ENCODE assay signal across 8 cellular contexts in the genomic region with DNA sequence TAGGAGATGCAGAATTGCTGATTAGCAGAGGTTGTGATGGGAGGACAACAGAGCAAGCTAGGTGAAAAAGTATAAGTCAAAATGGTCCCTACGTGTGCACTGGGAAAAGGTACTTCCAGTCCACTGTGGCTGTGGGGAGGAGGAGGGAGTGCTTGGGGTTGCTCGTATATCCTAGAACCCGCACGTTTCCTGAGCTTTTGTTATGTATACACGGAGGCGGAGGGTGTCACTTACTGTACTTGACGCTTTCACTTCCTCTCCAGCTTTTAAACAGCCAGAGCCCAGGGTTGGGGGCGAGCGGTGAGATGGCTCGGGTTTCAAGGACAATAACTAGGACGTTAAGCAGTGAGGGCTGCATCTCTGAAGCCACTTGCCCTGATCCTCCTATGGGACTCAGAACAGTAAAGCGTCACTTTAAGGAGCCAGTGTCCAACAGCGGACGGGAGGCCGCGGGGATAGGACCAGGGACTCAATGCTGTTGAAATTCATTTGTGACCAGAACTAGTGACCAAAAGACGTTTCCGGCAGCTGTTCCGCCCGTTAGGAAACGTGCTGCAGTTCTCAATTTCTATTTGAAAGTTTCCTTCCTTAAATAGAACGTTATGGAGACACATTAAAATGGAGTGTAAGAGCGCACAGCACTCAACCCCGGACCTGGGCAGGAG. TPM values are rescaled to one million over a fixed set of nuclear protein-coding genes. Genes with fewer than 3 reads are reported as not detected.
DNase-seq lines count a peak whose midpoint lies in the region; ATAC-seq, FAIRE-seq and TF ChIP-seq lines count a peak whose summit lies in the region.

No MANE protein-coding gene starts in this region.

- 0% methylated on average over 24 of the region's 24 CpGs for WGBS in small intestine, 3 donors

- peak overlapping the region; percentile 72 for H3K4me3 ChIP-seq in DOHH2 (ENCODE audit: low read length)
- peak overlapping the region; percentile 28 to 59 for H3K4me3 ChIP-seq in small intestine (ENCODE audit: low read depth in 1 of 2, low read length in 2 of 2)

- H3K9me3 ChIP-seq in DOHH2 (ENCODE audit: control insufficient read depth, insufficient read depth, low read length) (peaks cover 4% of the 10 kb centered on the region; the same call in 1 of the 2 replicates), small intestine (ENCODE audit: control insufficient read depth, low read depth) (no peaks in the 10 kb centered on the region)

- no peak overlapping the region for H3K27ac Mint-ChIP-seq in immature natural killer cell

- no peaks in the 10 kb centered on the region for H3K79me2 ChIP-seq in DOHH2 (ENCODE audit: control insufficient read depth, low read length)

- H3K4me1 Mint-ChIP-seq in immature natural killer cell = no peaks in the 10 kb centered on the region

- H3K36me3 ChIP-seq in DOHH2 (ENCODE audit: control insufficient read depth, low read length) (no peaks in the 10 kb centered on the region), small intestine (ENCODE audit: control insufficient read depth in 2 of 2, insufficient read depth in 2 of 2, low read length in 2 of 2) (no peaks in the 10 kb centered on the region)

- ATAC-seq in GM21786 (IDR thresholded peaks at IDR 0.05; ENCODE audit: unreplicated experiment) = peak; percentile 60

- no peaks in the 10 kb centered on the region for H3K9me2 ChIP-seq in DOHH2 (replicated peaks; ENCODE audit: control insufficient read depth, low read length)

- H3F3A ChIP-seq in DOHH2 (ENCODE audit: control insufficient read depth, insufficient read depth) = no peaks in the 10 kb centered on the region

- DNase-seq in Kasumi-1 (lab: John Stamatoyannopoulos, UW) (peak; percentile 42 to 46), RPMI8226 (peak; percentile 81), caudate nucleus (lab: John Stamatoyannopoulos, UW) (peak in 33 of 61 donors; percentile 2 to 76 (median 44)), immature natural killer cell (peak in 2 of 3 donors; percentile 3 to 30), small intestine (peak; percentile 39), D721Med (ENCODE audit: insufficient read length, low spot score) (no peak)

- peak overlapping the region; percentile 72 for H3K4me2 ChIP-seq in DOHH2 (ENCODE audit: low read length)

- H3K27ac ChIP-seq in DOHH2 (ENCODE audit: low read depth, low read length) (no peak overlapping the region), caudate nucleus (ENCODE audit: low read depth, low read length) (peak overlapping the region; percentile 83), small intestine (ENCODE audit: low read depth in 1 of 2, low read length in 1 of 2) (peak overlapping the region in 1 of 2 donors; percentile 90)

- H3K27me3 Mint-ChIP-seq in immature natural killer cell (ENCODE audit: low read depth in 3 of 3) = peaks cover 0 to 8% (median 2%) of the 10 kb centered on the region in 3 donors

- H3K4me3 Mint-ChIP-seq in immature natural killer cell = no peak overlapping the region

- peaks cover 17% of the 10 kb centered on the region for H3K4me1 ChIP-seq in DOHH2 (ENCODE audit: control insufficient read depth, low read length)
- no peaks in the 10 kb centered on the region for H3K4me1 ChIP-seq in small intestine (ENCODE audit: control insufficient read depth in 2 of 2, insufficient read depth in 1 of 2, low read depth in 1 of 2, low read length in 1 of 2)

- 0 out of 2 replicates have a peak, but pooled peaks cover 2% of the 10 kb centered on the region for H3K27me3 ChIP-seq in DOHH2 (ENCODE audit: control insufficient read depth, low read length)
- no peaks in the 10 kb centered on the region for H3K27me3 ChIP-seq in small intestine (ENCODE audit: control insufficient read depth in 2 of 2, insufficient read depth in 2 of 2, low read length in 2 of 2)

- no peak for FAIRE-seq in small intestine (lab: Jason Lieb, UNC)
- FAIRE-seq in D721Med (lab: Jason Lieb, UNC) = no peak

- no peaks in the 10 kb centered on the region for H4K20me1 ChIP-seq in DOHH2 (ENCODE audit: control insufficient read depth, insufficient read depth, low read depth, low read length)

- no peaks in the 10 kb centered on the region for H3K36me3 Mint-ChIP-seq in immature natural killer cell

- no peak for TF ChIP-seq CTCF in DOHH2 (IDR thresholded peaks at IDR 0.05; ENCODE audit: low read depth, low read length, poor library complexity, severe bottlenecking)
- TF ChIP-seq CTCF in D721Med (IDR thresholded peaks at IDR 0.05; ENCODE audit: insufficient read depth, missing control alignments) = no peak

- H3K9me3 Mint-ChIP-seq in immature natural killer cell = no peaks in the 10 kb centered on the region

RNA-seq across cellular contexts. Expression of gene ETV1, which starts 1.0 kb away (rescaled TPM):
- polyA plus RNA-seq in immature natural killer cell = not detected
- 1 to 10 TPM in 1 of 3 donors, under 1 TPM in 2; under 0.01 to 3.5 (median 0.27) TPM for polyA plus RNA-seq in small intestine
